20 cellular contexts compared by ENCODE assay signal in genomic region chr3:24518990-24519367, GRCh38. TPM values are rescaled to one million over a fixed set of nuclear protein-coding genes. Genes with fewer than 3 reads are reported as not detected.
"Had no signal": no experiment of that assay in that cellular context is flagged by ENCODE, and none has a peak within 500 bp of the region (broad histone marks: within the 10 kb centered on the region; RNA-seq: fewer than 3 reads in every experiment).

No MANE protein-coding gene starts in this region.

- H3K4me3 ChIP-seq: gastroesophageal sphincter, heart right ventricle, lower lobe of right lung, tibial artery had no signal

- H3K27me3 ChIP-seq: gastroesophageal sphincter, tibial artery had no signal

- DNase-seq: activated CD4-positive, alpha-beta T cell treated with anti-CD3 and anti-CD28 coated beads for 36 hours; activated CD8-positive, alpha-beta T cell treated with anti-CD3 and anti-CD28 coated beads for 36 hours; activated naive CD4-positive, alpha-beta T cell treated with Interleukin-2 at 50 U/mL for 16 hours; activated T-cell treated with anti-CD3 and anti-CD28 coated beads, Interleukin-2, amount 50 U/mL, for 24 hours; cortex of kidney; effector CD8-positive, alpha-beta T cell; lower lobe of right lung; midbrain; stimulated activated CD4-positive, alpha-beta T cell treated with anti-CD3 and anti-CD28 coated beads, Interleukin-1b, Interleukin-23, amount 100 ng/mL, for 48 hours; stimulated activated CD8-positive, alpha-beta memory T cell treated with anti-CD3 and anti-CD28 coated beads, Interleukin-4, amount 100 ng/mL, for 48 hours; stimulated activated naive CD4-positive, alpha-beta T cell treated with Interleukin-2 at 50 U/mL for 16 hours; tibial artery had no signal

- H3K27ac ChIP-seq: gastroesophageal sphincter, heart right ventricle, lower lobe of right lung, tibial artery had no signal

- H3K27ac Mint-ChIP-seq: activated CD4-positive, alpha-beta T cell treated with anti-CD3 and anti-CD28 coated beads for 36 hours; activated CD8-positive, alpha-beta T cell treated with anti-CD3 and anti-CD28 coated beads for 36 hours; activated T-cell treated with anti-CD3 and anti-CD28 coated beads, Interleukin-2, amount 50 U/mL, for 24 hours; activated T-helper 2 cell treated with anti-CD3 and anti-CD28 coated beads, Interferon-gamma antibody, Interleukin-2, Interleukin-4, amounts not matched to agents 10 μg/mL and 5 μg/mL and 100 μg/mL, durations not matched to agents 14 hours and 24 hours and 36 hours; brain; nephron had no signal

- H3K4me1 Mint-ChIP-seq: activated CD4-positive, alpha-beta T cell treated with anti-CD3 and anti-CD28 coated beads for 36 hours had no signal

- H3K9me3 Mint-ChIP-seq: activated CD8-positive, alpha-beta T cell treated with anti-CD3 and anti-CD28 coated beads for 36 hours; activated T-cell treated with anti-CD3 and anti-CD28 coated beads, Interleukin-2, amount 50 U/mL, for 24 hours; activated T-helper 2 cell treated with anti-CD3 and anti-CD28 coated beads, Interferon-gamma antibody, Interleukin-2, Interleukin-4, amounts not matched to agents 10 μg/mL and 5 μg/mL and 100 μg/mL, durations not matched to agents 14 hours and 24 hours and 36 hours; nephron had no signal

- H3K4me3 Mint-ChIP-seq: activated CD4-positive, alpha-beta T cell treated with anti-CD3 and anti-CD28 coated beads for 36 hours; activated CD8-positive, alpha-beta T cell treated with anti-CD3 and anti-CD28 coated beads for 36 hours; activated T-cell treated with anti-CD3 and anti-CD28 coated beads, Interleukin-2, amount 50 U/mL, for 24 hours; central memory CD8-positive, alpha-beta T cell had no signal

- ATAC-seq: activated CD4-positive, alpha-beta T cell treated with anti-CD3 and anti-CD28 coated beads for 36 hours; activated CD8-positive, alpha-beta T cell treated with anti-CD3 and anti-CD28 coated beads for 36 hours; esophagus mucosa; gastroesophageal sphincter; lower lobe of right lung had no signal

- H3K9me3 ChIP-seq: gastroesophageal sphincter, heart right ventricle, lower lobe of right lung, tibial artery had no signal

- H3K36me3 ChIP-seq: gastroesophageal sphincter, heart right ventricle, lower lobe of right lung, tibial artery had no signal

- H3K36me3 Mint-ChIP-seq: brain had no signal

RNA-seq across cellular contexts. Expression of gene THRB, which starts 24.3 kb away (rescaled TPM):
- total RNA-seq: activated CD4-positive, alpha-beta T cell treated with anti-CD3 and anti-CD28 coated beads for 36 hours; activated CD8-positive, alpha-beta T cell treated with anti-CD3 and anti-CD28 coated beads for 36 hours; activated T-helper 2 cell treated with anti-CD3 and anti-CD28 coated beads, Interferon-gamma antibody, Interleukin-2, Interleukin-4, amounts not matched to agents 10 μg/mL and 5 μg/mL and 100 μg/mL, durations not matched to agents 14 hours and 24 hours and 36 hours; T-helper 2 cell treated with Interferon-gamma antibody and Interleukin-4, amounts not matched to agents 100 ng/mL and 5 ng/mL, for 36 hours had no signal
